1 cellular context compared by ENCODE assay signal in the genomic region with DNA sequence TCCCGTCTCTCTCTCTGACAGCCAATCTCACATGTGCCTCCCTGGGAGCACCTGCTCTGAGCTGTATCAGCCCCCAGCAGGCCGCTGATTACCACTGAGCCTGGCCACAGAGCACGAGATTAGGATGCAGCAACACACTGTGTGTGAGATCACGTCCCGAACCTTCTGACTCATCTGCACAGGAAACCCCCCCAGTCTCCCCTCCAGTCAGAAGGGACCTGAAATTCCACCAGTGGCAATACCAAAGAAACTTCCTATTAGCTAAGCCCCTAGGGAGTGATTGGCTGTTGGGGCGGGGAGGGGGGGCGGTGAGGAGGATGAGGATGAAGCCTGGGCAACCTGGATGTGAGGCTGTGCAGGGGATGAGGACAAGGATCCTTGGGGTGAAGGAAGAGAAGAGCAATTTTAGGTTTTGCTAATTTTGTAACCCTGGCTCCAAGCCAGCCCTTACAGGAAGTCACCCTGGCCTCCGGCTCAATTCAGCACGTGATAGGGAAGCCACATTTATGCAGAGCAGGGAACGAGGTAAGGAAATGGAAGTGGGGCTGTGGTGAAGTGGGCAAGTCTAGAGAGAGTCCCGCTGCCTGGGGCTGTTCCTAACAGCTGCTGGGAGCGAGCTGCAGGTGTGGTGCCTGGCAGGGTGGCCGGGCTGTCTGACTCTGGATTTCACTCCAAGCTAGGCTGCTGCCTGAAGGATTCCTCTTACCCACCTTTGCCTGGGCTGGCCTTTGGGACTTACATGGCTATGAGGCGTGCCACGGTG.
TF ChIP-seq lines count a peak whose summit lies in the region.

No MANE protein-coding gene starts in this region.

TF ChIP-seq in K562, 482 proteins besides CTCF, POLR2A, EP300 and RAD21 (continued from another document and continues in another):
- TF ChIP-seq, protein P1, sequence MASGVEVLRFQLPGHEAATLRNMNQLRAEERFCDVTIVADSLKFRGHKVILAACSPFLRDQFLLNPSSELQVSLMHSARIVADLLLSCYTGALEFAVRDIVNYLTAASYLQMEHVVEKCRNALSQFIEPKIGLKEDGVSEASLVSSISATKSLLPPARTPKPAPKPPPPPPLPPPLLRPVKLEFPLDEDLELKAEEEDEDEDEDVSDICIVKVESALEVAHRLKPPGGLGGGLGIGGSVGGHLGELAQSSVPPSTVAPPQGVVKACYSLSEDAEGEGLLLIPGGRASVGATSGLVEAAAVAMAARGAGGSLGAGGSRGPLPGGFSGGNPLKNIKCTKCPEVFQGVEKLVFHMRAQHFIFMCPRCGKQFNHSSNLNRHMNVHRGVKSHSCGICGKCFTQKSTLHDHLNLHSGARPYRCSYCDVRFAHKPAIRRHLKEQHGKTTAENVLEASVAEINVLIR (CRISPR knock-in tag; IDR thresholded peaks at IDR 0.05) = 0 out of 2 replicates have a peak, but pooled peaks have one; percentile 20
- TF ChIP-seq, protein P2, sequence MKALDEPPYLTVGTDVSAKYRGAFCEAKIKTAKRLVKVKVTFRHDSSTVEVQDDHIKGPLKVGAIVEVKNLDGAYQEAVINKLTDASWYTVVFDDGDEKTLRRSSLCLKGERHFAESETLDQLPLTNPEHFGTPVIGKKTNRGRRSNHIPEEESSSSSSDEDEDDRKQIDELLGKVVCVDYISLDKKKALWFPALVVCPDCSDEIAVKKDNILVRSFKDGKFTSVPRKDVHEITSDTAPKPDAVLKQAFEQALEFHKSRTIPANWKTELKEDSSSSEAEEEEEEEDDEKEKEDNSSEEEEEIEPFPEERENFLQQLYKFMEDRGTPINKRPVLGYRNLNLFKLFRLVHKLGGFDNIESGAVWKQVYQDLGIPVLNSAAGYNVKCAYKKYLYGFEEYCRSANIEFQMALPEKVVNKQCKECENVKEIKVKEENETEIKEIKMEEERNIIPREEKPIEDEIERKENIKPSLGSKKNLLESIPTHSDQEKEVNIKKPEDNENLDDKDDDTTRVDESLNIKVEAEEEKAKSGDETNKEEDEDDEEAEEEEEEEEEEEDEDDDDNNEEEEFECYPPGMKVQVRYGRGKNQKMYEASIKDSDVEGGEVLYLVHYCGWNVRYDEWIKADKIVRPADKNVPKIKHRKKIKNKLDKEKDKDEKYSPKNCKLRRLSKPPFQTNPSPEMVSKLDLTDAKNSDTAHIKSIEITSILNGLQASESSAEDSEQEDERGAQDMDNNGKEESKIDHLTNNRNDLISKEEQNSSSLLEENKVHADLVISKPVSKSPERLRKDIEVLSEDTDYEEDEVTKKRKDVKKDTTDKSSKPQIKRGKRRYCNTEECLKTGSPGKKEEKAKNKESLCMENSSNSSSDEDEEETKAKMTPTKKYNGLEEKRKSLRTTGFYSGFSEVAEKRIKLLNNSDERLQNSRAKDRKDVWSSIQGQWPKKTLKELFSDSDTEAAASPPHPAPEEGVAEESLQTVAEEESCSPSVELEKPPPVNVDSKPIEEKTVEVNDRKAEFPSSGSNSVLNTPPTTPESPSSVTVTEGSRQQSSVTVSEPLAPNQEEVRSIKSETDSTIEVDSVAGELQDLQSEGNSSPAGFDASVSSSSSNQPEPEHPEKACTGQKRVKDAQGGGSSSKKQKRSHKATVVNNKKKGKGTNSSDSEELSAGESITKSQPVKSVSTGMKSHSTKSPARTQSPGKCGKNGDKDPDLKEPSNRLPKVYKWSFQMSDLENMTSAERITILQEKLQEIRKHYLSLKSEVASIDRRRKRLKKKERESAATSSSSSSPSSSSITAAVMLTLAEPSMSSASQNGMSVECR (CRISPR knock-in tag; IDR thresholded peaks at IDR 0.05) = peak; percentile 87
- TF ChIP-seq NBN (IDR thresholded peaks at IDR 0.05; ENCODE audit: low read depth) (peak; percentile 93), ZNF76 (CRISPR knock-in tag; IDR thresholded peaks at IDR 0.05; ENCODE audit: borderline replicate concordance) (no peak), RBM17 (IDR thresholded peaks at IDR 0.05; ENCODE audit: borderline replicate concordance, low read depth, low read length) (no peak), HEY1 (CRISPR knock-in tag; IDR thresholded peaks at IDR 0.05; ENCODE audit: borderline replicate concordance) (no peak), HDAC8 (tag; IDR thresholded peaks at IDR 0.05) (no peak), NR1H2 (CRISPR knock-in tag; IDR thresholded peaks at IDR 0.05) (peak; percentile 52; the same call in 1 of the 2 replicates), PTBP1 (IDR thresholded peaks at IDR 0.05; ENCODE audit: low read depth, low read length) (peak; percentile 81; the same call in 1 of the 2 replicates), ZNF354B (CRISPR knock-in tag; IDR thresholded peaks at IDR 0.05) (0 out of 2 replicates have a peak, but pooled peaks have one; percentile 5), THRAP3 (IDR thresholded peaks at IDR 0.05; ENCODE audit: borderline replicate concordance) (no peak), KDM2B (CRISPR knock-in tag; IDR thresholded peaks at IDR 0.05) (no peak), KLF1 (tag; IDR thresholded peaks at IDR 0.05) (no peak), JUND (IDR thresholded peaks at IDR 0.05; ENCODE audit: borderline replicate concordance, low read depth, low read length) (peak; percentile 99), JUND (tag; IDR thresholded peaks at IDR 0.05; ENCODE audit: borderline replicate concordance, low read depth, low read length) (peak; percentile 96; the same call in 2 of the 3 replicates), MTF1 (CRISPR knock-in tag; IDR thresholded peaks at IDR 0.05; ENCODE audit: borderline replicate concordance) (no peak), EHMT2 (IDR thresholded peaks at IDR 0.05) (no peak), KLF6 (CRISPR knock-in tag; IDR thresholded peaks at IDR 0.05; ENCODE audit: borderline replicate concordance) (no peak), ZNF77 (CRISPR knock-in tag; IDR thresholded peaks at IDR 0.05) (no peak), RFX1 (IDR thresholded peaks at IDR 0.05) (no peak), ZC3H4 (CRISPR knock-in tag; IDR thresholded peaks at IDR 0.05; ENCODE audit: borderline replicate concordance) (no peak), ZNF75A (CRISPR knock-in tag; IDR thresholded peaks at IDR 0.05) (no peak), DDX20 (tag; IDR thresholded peaks at IDR 0.05; ENCODE audit: low read depth) (no peak), TAF15 (IDR thresholded peaks at IDR 0.05; ENCODE audit: low read depth, low read length) (no peak), FOS (IDR thresholded peaks at IDR 0.05; ENCODE audit: extremely low read depth, insufficient read length) (peak; percentile 55), NFXL1 (CRISPR knock-in tag; IDR thresholded peaks at IDR 0.05) (no peak), PRPF4 (IDR thresholded peaks at IDR 0.05; ENCODE audit: insufficient read depth, low read depth, low read length, poor library complexity, severe bottlenecking) (no peak), ZNF57 (CRISPR knock-in tag; IDR thresholded peaks at IDR 0.05) (no peak), YY1 (IDR thresholded peaks at IDR 0.05; ENCODE audit: borderline replicate concordance in 1 of 3, control insufficient read depth in 1 of 3, extremely low read depth in 1 of 3, insufficient read depth in 3 of 3, insufficient read length in 1 of 3, insufficient replicate concordance in 2 of 3, low read depth in 1 of 3, low read length in 2 of 3) (peak in 2 of 3 experiments; percentile 44 to 48), POLR2AphosphoS5 (IDR thresholded peaks at IDR 0.05; ENCODE audit: control insufficient read depth, insufficient read depth, low read depth, low read length) (peak; percentile 98), MYNN (IDR thresholded peaks at IDR 0.05) (peak; percentile 93), MYNN (CRISPR knock-in tag; IDR thresholded peaks at IDR 0.05) (no peak), SIX5 (IDR thresholded peaks at IDR 0.05; ENCODE audit: borderline replicate concordance in 1 of 2, insufficient read depth in 1 of 2, low read depth in 1 of 2, low read length in 2 of 2) (no peak), C11orf30 (IDR thresholded peaks at IDR 0.05; ENCODE audit: low read depth) (no peak), SNIP1 (IDR thresholded peaks at IDR 0.05; ENCODE audit: low read depth) (no peak), ZNF699 (CRISPR knock-in tag; IDR thresholded peaks at IDR 0.05; ENCODE audit: insufficient replicate concordance) (no peak)
- TF ChIP-seq, protein P3, sequence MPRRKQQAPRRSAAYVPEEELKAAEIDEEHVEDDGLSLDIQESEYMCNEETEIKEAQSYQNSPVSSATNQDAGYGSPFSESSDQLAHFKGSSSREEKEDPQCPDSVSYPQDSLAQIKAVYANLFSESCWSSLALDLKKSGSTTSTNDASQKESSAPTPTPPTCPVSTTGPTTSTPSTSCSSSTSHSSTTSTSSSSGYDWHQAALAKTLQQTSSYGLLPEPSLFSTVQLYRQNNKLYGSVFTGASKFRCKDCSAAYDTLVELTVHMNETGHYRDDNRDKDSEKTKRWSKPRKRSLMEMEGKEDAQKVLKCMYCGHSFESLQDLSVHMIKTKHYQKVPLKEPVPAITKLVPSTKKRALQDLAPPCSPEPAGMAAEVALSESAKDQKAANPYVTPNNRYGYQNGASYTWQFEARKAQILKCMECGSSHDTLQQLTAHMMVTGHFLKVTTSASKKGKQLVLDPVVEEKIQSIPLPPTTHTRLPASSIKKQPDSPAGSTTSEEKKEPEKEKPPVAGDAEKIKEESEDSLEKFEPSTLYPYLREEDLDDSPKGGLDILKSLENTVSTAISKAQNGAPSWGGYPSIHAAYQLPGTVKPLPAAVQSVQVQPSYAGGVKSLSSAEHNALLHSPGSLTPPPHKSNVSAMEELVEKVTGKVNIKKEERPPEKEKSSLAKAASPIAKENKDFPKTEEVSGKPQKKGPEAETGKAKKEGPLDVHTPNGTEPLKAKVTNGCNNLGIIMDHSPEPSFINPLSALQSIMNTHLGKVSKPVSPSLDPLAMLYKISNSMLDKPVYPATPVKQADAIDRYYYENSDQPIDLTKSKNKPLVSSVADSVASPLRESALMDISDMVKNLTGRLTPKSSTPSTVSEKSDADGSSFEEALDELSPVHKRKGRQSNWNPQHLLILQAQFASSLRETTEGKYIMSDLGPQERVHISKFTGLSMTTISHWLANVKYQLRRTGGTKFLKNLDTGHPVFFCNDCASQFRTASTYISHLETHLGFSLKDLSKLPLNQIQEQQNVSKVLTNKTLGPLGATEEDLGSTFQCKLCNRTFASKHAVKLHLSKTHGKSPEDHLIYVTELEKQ (CRISPR knock-in tag; IDR thresholded peaks at IDR 0.05) = no peak
- TF ChIP-seq, protein P4, sequence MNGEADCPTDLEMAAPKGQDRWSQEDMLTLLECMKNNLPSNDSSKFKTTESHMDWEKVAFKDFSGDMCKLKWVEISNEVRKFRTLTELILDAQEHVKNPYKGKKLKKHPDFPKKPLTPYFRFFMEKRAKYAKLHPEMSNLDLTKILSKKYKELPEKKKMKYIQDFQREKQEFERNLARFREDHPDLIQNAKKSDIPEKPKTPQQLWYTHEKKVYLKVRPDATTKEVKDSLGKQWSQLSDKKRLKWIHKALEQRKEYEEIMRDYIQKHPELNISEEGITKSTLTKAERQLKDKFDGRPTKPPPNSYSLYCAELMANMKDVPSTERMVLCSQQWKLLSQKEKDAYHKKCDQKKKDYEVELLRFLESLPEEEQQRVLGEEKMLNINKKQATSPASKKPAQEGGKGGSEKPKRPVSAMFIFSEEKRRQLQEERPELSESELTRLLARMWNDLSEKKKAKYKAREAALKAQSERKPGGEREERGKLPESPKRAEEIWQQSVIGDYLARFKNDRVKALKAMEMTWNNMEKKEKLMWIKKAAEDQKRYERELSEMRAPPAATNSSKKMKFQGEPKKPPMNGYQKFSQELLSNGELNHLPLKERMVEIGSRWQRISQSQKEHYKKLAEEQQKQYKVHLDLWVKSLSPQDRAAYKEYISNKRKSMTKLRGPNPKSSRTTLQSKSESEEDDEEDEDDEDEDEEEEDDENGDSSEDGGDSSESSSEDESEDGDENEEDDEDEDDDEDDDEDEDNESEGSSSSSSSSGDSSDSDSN (IDR thresholded peaks at IDR 0.05; ENCODE audit: borderline replicate concordance in 1 of 2, low read depth in 2 of 2, low read length in 2 of 2) = 0 out of 4 replicates have a peak, but pooled peaks of 1 of the 2 experiments have one; percentile 67
- TF ChIP-seq, protein P5, sequence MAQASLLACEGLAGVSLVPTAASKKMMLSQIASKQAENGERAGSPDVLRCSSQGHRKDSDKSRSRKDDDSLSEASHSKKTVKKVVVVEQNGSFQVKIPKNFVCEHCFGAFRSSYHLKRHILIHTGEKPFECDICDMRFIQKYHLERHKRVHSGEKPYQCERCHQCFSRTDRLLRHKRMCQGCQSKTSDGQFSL (CRISPR knock-in tag; IDR thresholded peaks at IDR 0.05) = peak; percentile 91
- TF ChIP-seq, protein P5 (tag; IDR thresholded peaks at IDR 0.05) = peak in 1 of 2 experiments; percentile 69; a peak in 1 of 4 replicates
- TF ChIP-seq, protein P6, sequence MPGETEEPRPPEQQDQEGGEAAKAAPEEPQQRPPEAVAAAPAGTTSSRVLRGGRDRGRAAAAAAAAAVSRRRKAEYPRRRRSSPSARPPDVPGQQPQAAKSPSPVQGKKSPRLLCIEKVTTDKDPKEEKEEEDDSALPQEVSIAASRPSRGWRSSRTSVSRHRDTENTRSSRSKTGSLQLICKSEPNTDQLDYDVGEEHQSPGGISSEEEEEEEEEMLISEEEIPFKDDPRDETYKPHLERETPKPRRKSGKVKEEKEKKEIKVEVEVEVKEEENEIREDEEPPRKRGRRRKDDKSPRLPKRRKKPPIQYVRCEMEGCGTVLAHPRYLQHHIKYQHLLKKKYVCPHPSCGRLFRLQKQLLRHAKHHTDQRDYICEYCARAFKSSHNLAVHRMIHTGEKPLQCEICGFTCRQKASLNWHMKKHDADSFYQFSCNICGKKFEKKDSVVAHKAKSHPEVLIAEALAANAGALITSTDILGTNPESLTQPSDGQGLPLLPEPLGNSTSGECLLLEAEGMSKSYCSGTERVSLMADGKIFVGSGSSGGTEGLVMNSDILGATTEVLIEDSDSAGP (CRISPR knock-in tag; IDR thresholded peaks at IDR 0.05) = no peak
